In genomic region chr19:18587962-18588610, GRCh38 we compare ENCODE assay signal across 8 cellular contexts. TPM values are rescaled to one million over a fixed set of nuclear protein-coding genes. Genes with fewer than 3 reads are reported as not detected.
DNase-seq lines count a peak whose midpoint lies in the region; ATAC-seq and TF ChIP-seq lines count a peak whose summit lies in the region.

No MANE protein-coding gene starts in this region.

- H3K27ac ChIP-seq in Peyer's patch: peak overlapping the region; percentile 81 to 90 (median 88)
- peak overlapping the region; percentile 85 to 95 (median 90) for H3K27ac ChIP-seq in esophagus squamous epithelium
- H3K27ac ChIP-seq in sigmoid colon: peak overlapping the region; percentile 86 to 93 (median 90)

- ATAC-seq in GM21381 (IDR thresholded peaks at IDR 0.05; ENCODE audit: unreplicated experiment) (peak; percentile 9), HG03571 (IDR thresholded peaks at IDR 0.05; ENCODE audit: unreplicated experiment) (no peak), GM19452 (IDR thresholded peaks at IDR 0.05; ENCODE audit: unreplicated experiment) (no peak)

- H3K36me3 ChIP-seq in Peyer's patch: peaks cover 0 to 11% (median 0%) of the 10 kb centered on the region in 3 donors
- peaks cover 0 to 20% (median 7%) of the 10 kb centered on the region in 3 donors for H3K36me3 ChIP-seq in esophagus squamous epithelium
- peaks cover 0 to 9% (median 4%) of the 10 kb centered on the region in 4 donors for H3K36me3 ChIP-seq in sigmoid colon

- TF ChIP-seq EP300 in sigmoid colon (IDR thresholded peaks at IDR 0.05): no peak

- H3K27me3 ChIP-seq in Peyer's patch: no peaks in the 10 kb centered on the region
- H3K27me3 ChIP-seq in esophagus squamous epithelium: no peaks in the 10 kb centered on the region
- H3K27me3 ChIP-seq in sigmoid colon: no peaks in the 10 kb centered on the region

- intact Hi-C loops in esophagus squamous epithelium (cut with DNase I) (no loop called here), sigmoid colon (cut with DNase I) (loop anchor here (5.0 kb wide), 3 partner anchors 94 to 244 kb away; partner anchors contain the start of genes CRTC1 and UPF1)

- 16 to 24% methylated on average over 9 to 15 of the region's 16 CpGs for WGBS in esophagus squamous epithelium, 2 donors
- WGBS in sigmoid colon, 2 donors: 37 to 46% methylated on average over 16 of the region's 16 CpGs

- H3K4me3 ChIP-seq in Peyer's patch (peak overlapping the region; percentile 69 to 93 (median 85)), esophagus squamous epithelium (peak overlapping the region; percentile 62 to 95 (median 84)), sigmoid colon (peak overlapping the region; percentile 78 to 93 (median 85))

- TF ChIP-seq POLR2A in Peyer's patch (IDR thresholded peaks at IDR 0.05): no peak
- TF ChIP-seq POLR2A in esophagus squamous epithelium (IDR thresholded peaks at IDR 0.05): no peak
- no peak for TF ChIP-seq POLR2A in sigmoid colon (IDR thresholded peaks at IDR 0.05)

- no peak for DNase-seq in Peyer's patch
- no peak for DNase-seq in esophagus squamous epithelium (lab: John Stamatoyannopoulos, UW)
- DNase-seq in sigmoid colon: no peak
- no peak for DNase-seq in inferior parietal cortex (ENCODE audit: extremely low spot score)
- no peak for DNase-seq in NCI-H2081 treated with DMSO at 0.1 percent for 48 hours (lab: John Stamatoyannopoulos, UW)

- no peak for TF ChIP-seq CTCF in Peyer's patch (IDR thresholded peaks at IDR 0.05)
- no peak for TF ChIP-seq CTCF in esophagus squamous epithelium (IDR thresholded peaks at IDR 0.05)
- no peak for TF ChIP-seq CTCF in sigmoid colon (IDR thresholded peaks at IDR 0.05)

- H3K4me1 ChIP-seq in Peyer's patch: peaks cover 0 to 14% (median 3%) of the 10 kb centered on the region in 4 donors
- H3K4me1 ChIP-seq in esophagus squamous epithelium: peaks cover 8 to 33% (median 22%) of the 10 kb centered on the region in 3 donors
- H3K4me1 ChIP-seq in sigmoid colon: peaks cover 0 to 30% (median 23%) of the 10 kb centered on the region in 4 donors

- no peaks in the 10 kb centered on the region for H3K9me3 ChIP-seq in Peyer's patch
- H3K9me3 ChIP-seq in esophagus squamous epithelium: no peaks in the 10 kb centered on the region
- no peaks in the 10 kb centered on the region for H3K9me3 ChIP-seq in sigmoid colon

RNA-seq across cellular contexts. Expression of gene REX1BD, which starts 0.5 kb away (rescaled TPM):
- total RNA-seq in Peyer's patch (10 to 100 TPM; 68.1 to 76.3 (median 72.2) TPM), esophagus squamous epithelium (10 to 100 TPM; 46.8 to 69.0 (median 56.6) TPM), sigmoid colon (100 to 1,000 TPM in 1 of 4 donors, 10 to 100 TPM in 3; 70.3 to 101 (median 85.6) TPM)
- 10 to 100 TPM; 40.5 to 79.1 (median 63.1) TPM for polyA plus RNA-seq in sigmoid colon

RNA-seq across cellular contexts. Expression of gene UBA52, which starts 16.4 kb away (rescaled TPM):
- 100 to 1,000 TPM; 222 to 609 (median 308) TPM for total RNA-seq in Peyer's patch
- total RNA-seq in esophagus squamous epithelium: 100 to 1,000 TPM; 445 to 799 (median 753) TPM
- 1,000 to 10,000 TPM in 1 of 4 donors, 100 to 1,000 TPM in 3; 450 to 1,088 (median 720) TPM for total RNA-seq in sigmoid colon
- 1,000 to 10,000 TPM; 1,029 to 1,720 (median 1,156) TPM for polyA plus RNA-seq in sigmoid colon

RNA-seq across cellular contexts. Expression of gene CRLF1, which starts 18.5 kb away (rescaled TPM):
- total RNA-seq in Peyer's patch: 10 to 100 TPM in 3 of 4 donors, 1 to 10 TPM in 1; 4.0 to 28.9 (median 23.3) TPM
- 10 to 100 TPM; 13.2 to 82.6 (median 19.3) TPM for total RNA-seq in esophagus squamous epithelium
- 10 to 100 TPM in 2 of 4 donors, 1 to 10 TPM in 1, under 1 TPM in 1; 0.82 to 28.8 (median 17.0) TPM for total RNA-seq in sigmoid colon
- 1 to 10 TPM in 1 of 3 donors, under 1 TPM in 1, not detected in 1; 0.60 to 6.8 TPM for polyA plus RNA-seq in sigmoid colon

RNA-seq across cellular contexts. Expression of gene TMEM59L, which starts 24.6 kb away (rescaled TPM):
- total RNA-seq in Peyer's patch (1 to 10 TPM in 2 of 4 donors, under 1 TPM in 1, not detected in 1; 0.70 to 2.0 (median 1.7) TPM), esophagus squamous epithelium (1 to 10 TPM in 1 of 4 donors, under 1 TPM in 1, not detected in 2; 0.18 to 2.7 TPM), sigmoid colon (1 to 10 TPM in 3 of 4 donors, under 1 TPM in 1; 0.82 to 6.4 (median 4.1) TPM)
- polyA plus RNA-seq in sigmoid colon: 1 to 10 TPM in 1 of 3 donors, not detected in 2; 5.0 TPM

RNA-seq across cellular contexts. Expression of gene KXD1, which starts 30.4 kb away (rescaled TPM):
- 100 to 1,000 TPM in 3 of 4 donors, 10 to 100 TPM in 1; 82.0 to 226 (median 142) TPM for total RNA-seq in Peyer's patch
- total RNA-seq in esophagus squamous epithelium: 100 to 1,000 TPM in 1 of 4 donors, 10 to 100 TPM in 3; 65.5 to 104 (median 83.5) TPM
- total RNA-seq in sigmoid colon: 100 to 1,000 TPM; 107 to 122 (median 120) TPM
- 100 to 1,000 TPM in 1 of 3 donors, 10 to 100 TPM in 2; 84.9 to 118 (median 93.2) TPM for polyA plus RNA-seq in sigmoid colon
